In the genomic region with DNA sequence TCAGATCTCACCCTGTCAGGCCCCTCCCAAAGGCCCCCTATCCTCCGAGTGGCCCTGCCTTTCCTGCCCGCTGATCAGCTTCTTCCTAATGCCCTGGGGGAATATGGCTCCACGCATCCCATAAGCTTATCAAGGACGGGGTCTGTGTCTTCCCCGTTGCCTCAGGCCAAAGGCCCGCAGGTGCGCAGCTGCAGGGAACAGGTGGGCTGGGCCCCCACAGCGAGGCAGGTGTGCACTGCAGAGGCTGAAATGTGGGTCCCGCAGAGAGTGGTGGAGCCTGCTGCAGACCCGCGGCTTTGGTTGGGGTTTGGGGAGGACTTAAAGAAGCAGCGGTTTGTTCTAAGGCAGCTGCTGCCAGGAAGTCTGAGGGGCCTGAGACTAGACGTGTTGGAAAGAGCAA, we compare ENCODE assay signal across 26 cellular contexts.
"Had no signal": no experiment of that assay in that cellular context is flagged by ENCODE, and none has a peak within 500 bp of the region (broad histone marks: within the 10 kb centered on the region; RNA-seq: fewer than 3 reads in every experiment).

No MANE protein-coding gene starts in this region.

- DNase-seq: activated CD4-positive, alpha-beta memory T cell treated with anti-CD3 and anti-CD28 coated beads for 36 hours; activated CD4-positive, alpha-beta T cell treated with anti-CD3 and anti-CD28 coated beads for 4 hours; activated CD4-positive, alpha-beta T cell treated with anti-CD3 and anti-CD28 coated beads, Interleukin-2, amount 50 U/mL, for 1 hour; activated CD4-positive, CD25-positive, alpha-beta regulatory T cell treated with anti-CD3 and anti-CD28 coated beads, Interleukin-2, amount 50 U/mL, for 72 hours; activated CD8-positive, alpha-beta memory T cell treated with anti-CD3 and anti-CD28 coated beads, Interleukin-2, amount 50 U/mL, for 4 hours; activated gamma-delta T cell treated with Interleukin-2 at 50 U/mL for 16 hours; activated naive CD4-positive, alpha-beta T cell treated with anti-CD3 and anti-CD28 coated beads for 36 hours; activated T-cell treated with anti-CD3 and anti-CD28 coated beads for 4 hours; activated T-cell treated with anti-CD3 and anti-CD28 coated beads, Interleukin-2, amount 50 U/mL, for 4 hours; adrenal gland; body of pancreas; MM.1S; MV-4-11; NCI-H1092; NCI-H1436 treated with DMSO at 0.1 percent for 48 hours; NCI-H187 treated with DMSO at 0.1 percent for 48 hours; NCI-H2081; NCI-H226; NCI-H510A; NCI-H526 treated with DMSO at 0.1 percent for 48 hours; SHP77; SJCRH30 had no signal

- H3K4me1 Mint-ChIP-seq: WTC11 had no signal

- H3K27ac Mint-ChIP-seq: activated CD4-positive, alpha-beta memory T cell treated with anti-CD3 and anti-CD28 coated beads for 36 hours; activated naive CD4-positive, alpha-beta T cell treated with anti-CD3 and anti-CD28 coated beads for 36 hours; activated naive CD4-positive, alpha-beta T cell treated with anti-CD3 and anti-CD28 coated beads, Interleukin-2, amount 50 U/mL, for 72 hours; activated T-helper 1 cell treated with anti-CD3 and anti-CD28 coated beads, Interleukin-12 subunit alpha, Interleukin-12 subunit beta, Interleukin-2, Interleukin-4 antibody, amounts not matched to agents 30 ng/mL and 10 ng/mL and 1 ng/mL, durations not matched to agents 14 hours and 24 hours and 36 hours; T-helper 2 cell treated with Interferon-gamma antibody and Interleukin-4, amounts not matched to agents 5 μg/mL and 100 μg/mL, for 36 hours; WTC11 had no signal

- H3K4me3 Mint-ChIP-seq: activated CD4-positive, alpha-beta memory T cell treated with anti-CD3 and anti-CD28 coated beads for 36 hours; activated naive CD4-positive, alpha-beta T cell treated with anti-CD3 and anti-CD28 coated beads for 36 hours; activated T-cell treated with anti-CD3 and anti-CD28 coated beads, Interleukin-2, amount 50 U/mL, for 4 hours; activated T-helper 1 cell treated with anti-CD3 and anti-CD28 coated beads, Interleukin-12 subunit alpha, Interleukin-12 subunit beta, Interleukin-2, Interleukin-4 antibody, amounts not matched to agents 30 ng/mL and 10 ng/mL and 1 ng/mL, durations not matched to agents 14 hours and 24 hours and 36 hours; T-helper 2 cell treated with Interferon-gamma antibody and Interleukin-4, amounts not matched to agents 5 μg/mL and 100 μg/mL, for 36 hours; WTC11 had no signal

- H3K9me3 Mint-ChIP-seq: activated CD4-positive, alpha-beta memory T cell treated with anti-CD3 and anti-CD28 coated beads for 36 hours; activated naive CD4-positive, alpha-beta T cell treated with anti-CD3 and anti-CD28 coated beads for 36 hours; activated naive CD4-positive, alpha-beta T cell treated with anti-CD3 and anti-CD28 coated beads, Interleukin-2, amount 50 U/mL, for 72 hours; activated T-cell treated with anti-CD3 and anti-CD28 coated beads, Interleukin-2, amount 50 U/mL, for 4 hours; activated T-helper 1 cell treated with anti-CD3 and anti-CD28 coated beads, Interleukin-12 subunit alpha, Interleukin-12 subunit beta, Interleukin-2, Interleukin-4 antibody, amounts not matched to agents 30 ng/mL and 10 ng/mL and 1 ng/mL, durations not matched to agents 14 hours and 24 hours and 36 hours; T-helper 2 cell treated with Interferon-gamma antibody and Interleukin-4, amounts not matched to agents 5 μg/mL and 100 μg/mL, for 36 hours had no signal

- ATAC-seq: activated naive CD4-positive, alpha-beta T cell treated with anti-CD3 and anti-CD28 coated beads, Interleukin-2, amount 50 U/mL, for 72 hours; activated T-cell treated with anti-CD3 and anti-CD28 coated beads, Interleukin-2, amount 50 U/mL, for 4 hours; body of pancreas; WTC11 had no signal

- H3K36me3 Mint-ChIP-seq: activated CD4-positive, alpha-beta memory T cell treated with anti-CD3 and anti-CD28 coated beads for 36 hours; activated naive CD4-positive, alpha-beta T cell treated with anti-CD3 and anti-CD28 coated beads, Interleukin-2, amount 50 U/mL, for 72 hours had no signal

- H3K27me3 Mint-ChIP-seq: activated CD4-positive, alpha-beta memory T cell treated with anti-CD3 and anti-CD28 coated beads for 36 hours had no signal
